20 cellular contexts compared by ENCODE assay signal in the genomic region with DNA sequence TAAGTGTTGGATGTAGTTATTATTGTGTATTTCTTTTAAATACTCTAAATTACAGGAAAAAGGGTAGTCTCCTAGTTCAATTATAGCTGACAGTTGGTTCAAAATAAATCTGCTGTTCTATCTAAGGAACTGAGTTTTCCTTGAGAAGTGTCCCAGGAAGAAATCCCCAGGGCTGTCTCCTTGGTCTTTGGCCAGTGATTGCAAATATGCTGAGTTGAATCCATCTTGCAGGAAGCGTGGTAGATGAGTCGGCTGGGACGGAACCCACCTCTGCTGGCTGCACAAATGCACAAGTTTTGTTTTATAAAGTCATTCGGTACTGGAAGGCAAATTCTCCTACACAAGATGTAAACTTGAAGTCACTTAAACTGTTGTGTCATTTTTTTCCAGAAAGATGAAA.
"Had no signal": no experiment of that assay in that cellular context is flagged by ENCODE, and none has a peak within 500 bp of the region (broad histone marks: within the 10 kb centered on the region; RNA-seq: fewer than 3 reads in every experiment).

No MANE protein-coding gene starts in this region.

- H3K4me3 Mint-ChIP-seq: central memory CD8-positive, alpha-beta T cell; naive B cell; nephron had no signal

- H3K27ac ChIP-seq: dorsolateral prefrontal cortex, foreskin keratinocyte, psoas muscle, sigmoid colon, upper lobe of left lung, uterus had no signal

- ATAC-seq: foreskin keratinocyte, psoas muscle had no signal

- H3K4me3 ChIP-seq: dorsolateral prefrontal cortex, lung, psoas muscle, sigmoid colon, upper lobe of left lung, uterus had no signal

- H3K36me3 ChIP-seq: sigmoid colon, upper lobe of left lung, uterus had no signal

- H3K4me1 Mint-ChIP-seq: central memory CD8-positive, alpha-beta T cell; naive B cell had no signal

- H3K27ac Mint-ChIP-seq: naive B cell, nephron had no signal

- H3K4me1 ChIP-seq: sigmoid colon, uterus had no signal

- H3K9me3 Mint-ChIP-seq: central memory CD8-positive, alpha-beta T cell; naive B cell; nephron had no signal

- H3K36me3 Mint-ChIP-seq: naive B cell had no signal

- H3K9me3 ChIP-seq: psoas muscle, sigmoid colon, upper lobe of left lung, uterus had no signal

- H3K27me3 ChIP-seq: dorsolateral prefrontal cortex, foreskin keratinocyte, sigmoid colon, upper lobe of left lung, uterus had no signal

- DNase-seq: cortex of kidney; dorsolateral prefrontal cortex; effector CD8-positive, alpha-beta T cell; foreskin keratinocyte; head of caudate nucleus; hippocampal formation; mesendoderm; naive B cell; occipital lobe; retina; sigmoid colon; small intestine; stimulated activated CD4-positive, alpha-beta T cell treated with anti-CD3 and anti-CD28 coated beads, Interleukin-12 subunit alpha, Interleukin-12 subunit beta, amount 100 ng/mL, for 4 hours; stimulated activated naive CD4-positive, alpha-beta T cell treated with Interleukin-2 at 50 U/mL for 16 hours; upper lobe of left lung; uterus had no signal
